Comparison of ENCODE assay signal across 28 cellular contexts in genomic region chr2:150710041-150710440, GRCh38.
"Had no signal": no experiment of that assay in that cellular context is flagged by ENCODE, and none has a peak within 500 bp of the region (broad histone marks: within the 10 kb centered on the region; RNA-seq: fewer than 3 reads in every experiment).

No MANE protein-coding gene starts in this region.

- H3K4me3 ChIP-seq: neural progenitor cell, ovary, psoas muscle, skin epidermis, smooth muscle cell, spleen, suprapubic skin, testis, tibial artery, transverse colon, upper lobe of right lung, uterus had no signal

- ATAC-seq: natural killer cell; psoas muscle; right cardiac atrium; sciatic nerve; stimulated activated memory B cell treated with anti-CD40 and anti-IgM and Interleukin-4, amounts not matched to agents 10 μg/mL and 1 μg/mL and 100 μg/mL, for 72 hours; stimulated activated naive CD8-positive, alpha-beta T cell treated with anti-CD3 and anti-CD28 coated beads, Interleukin-15, amount 100 ng/mL, for 72 hours; stimulated activated naive CD8-positive, alpha-beta T cell treated with anti-CD3 and anti-CD28 coated beads, Interleukin-15, Interleukin-2, amounts not matched to agents 100 U/mL and 50 U/mL, for 24 hours; upper lobe of right lung had no signal

- H3K9me3 ChIP-seq: ovary, psoas muscle, spleen, suprapubic skin, testis, tibial artery, transverse colon, upper lobe of right lung, uterus had no signal

- H3K27me3 ChIP-seq: neural progenitor cell, ovary, spleen, suprapubic skin, testis, tibial artery, transverse colon, upper lobe of right lung, uterus had no signal

- H3K9ac ChIP-seq: neural progenitor cell, parathyroid adenoma had no signal

- H3K4me2 ChIP-seq: neural progenitor cell, smooth muscle cell had no signal

- H3K4me1 ChIP-seq: parathyroid adenoma, psoas muscle, spleen, suprapubic skin, testis, transverse colon, upper lobe of right lung, uterus had no signal

- DNase-seq: natural killer cell; occipital lobe; ovary; posterior cingulate gyrus; psoas muscle; right cardiac atrium; spleen; stimulated activated CD4-positive, alpha-beta T cell treated with anti-CD3 and anti-CD28 coated beads, Interleukin-12 subunit alpha, Interleukin-12 subunit beta, amount 100 ng/mL, for 4 hours; stimulated activated CD4-positive, alpha-beta T cell treated with anti-CD3 and anti-CD28 coated beads, Interleukin-1b, Interleukin-23, amount 100 ng/mL, for 48 hours; stimulated activated CD4-positive, alpha-beta T cell treated with anti-CD3 and anti-CD28 coated beads, Interleukin-4, amount 100 ng/mL, for 1 hour; stimulated activated CD4-positive, alpha-beta T cell treated with anti-CD3 and anti-CD28 coated beads, Interleukin-4, amount 100 ng/mL, for 4 hours; stimulated activated CD8-positive, alpha-beta memory T cell treated with anti-CD3 and anti-CD28 coated beads, Interleukin-4, amount 100 ng/mL, for 48 hours; stimulated activated naive CD4-positive, alpha-beta T cell; stimulated activated naive CD8-positive, alpha-beta T cell treated with anti-CD3 and anti-CD28 coated beads, Interleukin-15, amount 100 ng/mL, for 72 hours; stimulated activated naive CD8-positive, alpha-beta T cell treated with anti-CD3 and anti-CD28 coated beads, Interleukin-15, Interleukin-2, amounts not matched to agents 100 U/mL and 50 U/mL, for 24 hours; substantia nigra; testis; tibial artery; transverse colon; upper lobe of right lung; uterus had no signal

- H2AFZ ChIP-seq: neural progenitor cell, parathyroid adenoma had no signal

- H3K36me3 ChIP-seq: neural progenitor cell, ovary, spleen, suprapubic skin, tibial artery, transverse colon, upper lobe of right lung, uterus had no signal

- H3K27ac ChIP-seq: neural progenitor cell, ovary, parathyroid adenoma, psoas muscle, skin epidermis, spleen, suprapubic skin, testis, tibial artery, transverse colon, upper lobe of right lung, uterus had no signal
